In genomic region chr7:48301201-48301600, GRCh38 we compare ENCODE assay signal across 25 cellular contexts.
"Had no signal": no experiment of that assay in that cellular context is flagged by ENCODE, and none has a peak within 500 bp of the region (broad histone marks: within the 10 kb centered on the region; RNA-seq: fewer than 3 reads in every experiment).

No MANE protein-coding gene starts in this region.

- H3K4me1 Mint-ChIP-seq: immature natural killer cell; stimulated activated effector memory CD8-positive, alpha-beta T cell treated with anti-CD3 and anti-CD28 coated beads, Interleukin-12 subunit alpha, Interleukin-12 subunit beta, amount 100 ng/mL, for 72 hours had no signal

- H3K4me3 Mint-ChIP-seq: dendritic cell treated with granulocyte-macrophage colony-stimulating factor and Interleukin-4, amounts not matched to agents 40 ng/mL and 50 ng/mL, for 4 days; endodermal cell; immature natural killer cell; naive thymus-derived CD4-positive, alpha-beta T cell; nephron progenitor cell; stimulated activated effector memory CD8-positive, alpha-beta T cell treated with anti-CD3 and anti-CD28 coated beads, Interleukin-12 subunit alpha, Interleukin-12 subunit beta, amount 100 ng/mL, for 72 hours had no signal

- DNase-seq: colonic mucosa; effector CD8-positive, alpha-beta T cell; endodermal cell; hypothalamus; immature natural killer cell; kidney glomerular epithelial cell; mammary epithelial cell; mesendoderm; midbrain; naive thymus-derived CD4-positive, alpha-beta T cell; nephron progenitor cell; sigmoid colon; stimulated activated CD4-positive, alpha-beta T cell treated with anti-CD3 and anti-CD28 coated beads, Interleukin-2, amount 100 ng/mL, for 24 hours; stimulated activated CD4-positive, alpha-beta T cell treated with anti-CD3 and anti-CD28 coated beads, Interleukin-4, amount 100 ng/mL, for 24 hours; stimulated activated naive CD4-positive, alpha-beta T cell treated with Interleukin-2 at 50 U/mL for 16 hours; stomach; thyroid gland had no signal

- H3K36me3 Mint-ChIP-seq: immature natural killer cell; naive thymus-derived CD4-positive, alpha-beta T cell; stimulated activated effector memory CD8-positive, alpha-beta T cell treated with anti-CD3 and anti-CD28 coated beads, Interleukin-12 subunit alpha, Interleukin-12 subunit beta, amount 100 ng/mL, for 72 hours had no signal

- H3K9me3 ChIP-seq: colonic mucosa, prostate gland, right atrium auricular region, sigmoid colon, stomach, thyroid gland, vagina had no signal

- H3K36me3 ChIP-seq: colonic mucosa, prostate gland, right atrium auricular region, sigmoid colon, stomach, thyroid gland, vagina had no signal

- ATAC-seq: esophagus mucosa; left lobe of liver; naive thymus-derived CD4-positive, alpha-beta T cell; stimulated activated effector memory CD8-positive, alpha-beta T cell treated with anti-CD3 and anti-CD28 coated beads, Interleukin-12 subunit alpha, Interleukin-12 subunit beta, amount 100 ng/mL, for 72 hours had no signal

- H3K27ac ChIP-seq: colonic mucosa, epithelial cell of prostate, prostate gland, right atrium auricular region, sigmoid colon, stomach, thyroid gland, vagina had no signal

- H3K27ac Mint-ChIP-seq: dendritic cell treated with granulocyte-macrophage colony-stimulating factor and Interleukin-4, amounts not matched to agents 40 ng/mL and 50 ng/mL, for 4 days; endodermal cell; immature natural killer cell; naive thymus-derived CD4-positive, alpha-beta T cell; stimulated activated effector memory CD8-positive, alpha-beta T cell treated with anti-CD3 and anti-CD28 coated beads, Interleukin-12 subunit alpha, Interleukin-12 subunit beta, amount 100 ng/mL, for 72 hours had no signal

- H3K27me3 Mint-ChIP-seq: dendritic cell treated with granulocyte-macrophage colony-stimulating factor and Interleukin-4, amounts not matched to agents 40 ng/mL and 50 ng/mL, for 4 days had no signal

- H3K9me3 Mint-ChIP-seq: dendritic cell treated with granulocyte-macrophage colony-stimulating factor and Interleukin-4, amounts not matched to agents 40 ng/mL and 50 ng/mL, for 4 days; endodermal cell; naive thymus-derived CD4-positive, alpha-beta T cell; stimulated activated effector memory CD8-positive, alpha-beta T cell treated with anti-CD3 and anti-CD28 coated beads, Interleukin-12 subunit alpha, Interleukin-12 subunit beta, amount 100 ng/mL, for 72 hours had no signal

- H3K4me1 ChIP-seq: colonic mucosa, prostate gland, right atrium auricular region, sigmoid colon, stomach, thyroid gland, vagina had no signal

- H3K27me3 ChIP-seq: colonic mucosa, right atrium auricular region, sigmoid colon, stomach, thyroid gland, vagina had no signal

- H3K4me3 ChIP-seq: colonic mucosa, prostate gland, right atrium auricular region, sigmoid colon, stomach, thyroid gland, vagina had no signal
